Comparison of ENCODE assay signal across 9 cellular contexts in genomic region chr3:170563712-170564423, GRCh38.
A peak's percentile ranks its signal among the peaks of the same experiment; 100 is the strongest.
DNase-seq lines count a peak whose midpoint lies in the region; ATAC-seq and TF ChIP-seq lines count a peak whose summit lies in the region.
"Had no signal": no experiment of that assay in that cellular context is flagged by ENCODE, and none has a peak within 500 bp of the region (broad histone marks: within the 10 kb centered on the region; RNA-seq: fewer than 3 reads in every experiment).

No MANE protein-coding gene starts in this region.

- H3K4me3 ChIP-seq in AG09309 (ENCODE audit: control insufficient read depth, low read depth, low read length) = no peak overlapping the region; the same call in 1 of the 2 replicates
- H3K4me3 ChIP-seq: cardiac muscle cell had no signal

- ATAC-seq in GM18868 (IDR thresholded peaks at IDR 0.05; ENCODE audit: unreplicated experiment) (peak; percentile 90), HG02981 (IDR thresholded peaks at IDR 0.05; ENCODE audit: unreplicated experiment) (peak; percentile 87)

- no peak for TF ChIP-seq CTCF in AG09309 (IDR thresholded peaks at IDR 0.05; ENCODE audit: control insufficient read depth, insufficient read depth, low read depth, low read length, missing control alignments)

- DNase-seq in AG09309 (ENCODE audit: low read depth) (peak; percentile 29), RPMI8226 (peak; percentile 15), medulla oblongata (ENCODE audit: extremely low spot score) (peak; percentile 66), hippocampal formation (lab: John Stamatoyannopoulos, UW) (no peak), NCI-H1436 (lab: John Stamatoyannopoulos, UW) (no peak)
- no peak for DNase-seq in stimulated activated naive CD4-positive, alpha-beta T cell treated with Interleukin-2 at 50 U/mL for 16 hours (lab: John Stamatoyannopoulos, UW)

Comparison
In these comparisons a context has a peak if more than half of its experiments do, and no peak if none do; other contexts are left out.
1. DNase-seq: peak in AG09309 (single experiment), RPMI8226 (single experiment) and medulla oblongata (single experiment); none in stimulated activated naive CD4-positive, alpha-beta T cell treated with Interleukin-2 at 50 U/mL for 16 hours (single experiment), hippocampal formation (0 of 2) and NCI-H1436 (single experiment).